In genomic region chr2:215290980-215291599, GRCh38 we compare ENCODE assay signal across 21 cellular contexts.
"Had no signal": no experiment of that assay in that cellular context is flagged by ENCODE, and none has a peak within 500 bp of the region (broad histone marks: within the 10 kb centered on the region; RNA-seq: fewer than 3 reads in every experiment).

No MANE protein-coding gene starts in this region.

- DNase-seq: activated CD4-positive, alpha-beta T cell treated with anti-CD3 and anti-CD28 coated beads, Interleukin-2, amount 10 ng/mL, durations not matched to agents 7 days and 5 days; activated CD8-positive, alpha-beta T cell treated with anti-CD3 and anti-CD28 coated beads, Interleukin-2, amount 10 ng/mL, durations not matched to agents 7 days and 5 days; activated effector memory CD4-positive, alpha-beta T cell treated with Interleukin-2 at 50 U/mL for 16 hours; activated naive CD4-positive, alpha-beta T cell treated with anti-CD3 and anti-CD28 coated beads, Interleukin-2, amount 10 ng/mL, durations not matched to agents 7 days and 5 days; activated T-cell treated with anti-CD3 and anti-CD28 coated beads, Interleukin-2, amount 50 U/mL, for 48 hours; dermis blood vessel endothelial cell; heart left ventricle; immature natural killer cell; mesenchymal stem cell; naive thymus-derived CD4-positive, alpha-beta T cell; stimulated activated CD4-positive, alpha-beta T cell treated with anti-CD3 and anti-CD28 coated beads, Interleukin-12 subunit alpha, Interleukin-12 subunit beta, amount 100 ng/mL, for 4 hours; stimulated activated CD4-positive, alpha-beta T cell treated with anti-CD3 and anti-CD28 coated beads, Interleukin-1b, Interleukin-23, amount 100 ng/mL, for 48 hours; stimulated activated CD8-positive, alpha-beta memory T cell treated with anti-CD3 and anti-CD28 coated beads, Interleukin-4, amount 100 ng/mL, for 48 hours; stimulated activated naive CD4-positive, alpha-beta T cell; T1000; thyroid gland had no signal

- H3K9ac ChIP-seq: neural progenitor cell, parathyroid adenoma had no signal

- H3K27me3 ChIP-seq: cardiac muscle cell, gastroesophageal sphincter, heart left ventricle, neural progenitor cell, thyroid gland had no signal

- H3K4me1 ChIP-seq: gastroesophageal sphincter, heart left ventricle, neural progenitor cell, parathyroid adenoma, thyroid gland had no signal

- H3K79me2 ChIP-seq: parathyroid adenoma had no signal

- H3K27me3 Mint-ChIP-seq: activated CD4-positive, alpha-beta T cell treated with anti-CD3 and anti-CD28 coated beads, Interleukin-2, amount 10 ng/mL, durations not matched to agents 7 days and 5 days had no signal

- H3K36me3 Mint-ChIP-seq: activated naive CD4-positive, alpha-beta T cell treated with anti-CD3 and anti-CD28 coated beads, Interleukin-2, amount 10 ng/mL, durations not matched to agents 7 days and 5 days; immature natural killer cell; neural progenitor cell had no signal

- H3K4me3 ChIP-seq: cardiac muscle cell, gastroesophageal sphincter, heart left ventricle, neural progenitor cell, thyroid gland had no signal

- H3K4me1 Mint-ChIP-seq: activated CD4-positive, alpha-beta T cell treated with anti-CD3 and anti-CD28 coated beads, Interleukin-2, amount 10 ng/mL, durations not matched to agents 7 days and 5 days; activated naive CD4-positive, alpha-beta T cell treated with anti-CD3 and anti-CD28 coated beads, Interleukin-2, amount 10 ng/mL, durations not matched to agents 7 days and 5 days; immature natural killer cell; neural progenitor cell had no signal

- H3K27ac ChIP-seq: cardiac muscle cell, gastroesophageal sphincter, heart left ventricle, neural progenitor cell, parathyroid adenoma, thyroid gland had no signal

- H3K9me3 ChIP-seq: gastroesophageal sphincter, heart left ventricle, thyroid gland had no signal

- ATAC-seq: activated CD4-positive, CD25-positive, alpha-beta regulatory T cell treated with anti-CD3 and anti-CD28 coated beads, Interleukin-2, amount 50 U/mL, for 24 hours; activated CD8-positive, alpha-beta T cell treated with anti-CD3 and anti-CD28 coated beads, Interleukin-2, amount 10 ng/mL, durations not matched to agents 7 days and 5 days; gastroesophageal sphincter; heart left ventricle; naive thymus-derived CD4-positive, alpha-beta T cell had no signal

- H3K27ac Mint-ChIP-seq: activated CD4-positive, alpha-beta T cell treated with anti-CD3 and anti-CD28 coated beads, Interleukin-2, amount 10 ng/mL, durations not matched to agents 7 days and 5 days; activated CD8-positive, alpha-beta T cell treated with anti-CD3 and anti-CD28 coated beads, Interleukin-2, amount 10 ng/mL, durations not matched to agents 7 days and 5 days; activated naive CD4-positive, alpha-beta T cell treated with anti-CD3 and anti-CD28 coated beads, Interleukin-2, amount 10 ng/mL, durations not matched to agents 7 days and 5 days; immature natural killer cell; naive thymus-derived CD4-positive, alpha-beta T cell; neural progenitor cell had no signal

- H3K4me3 Mint-ChIP-seq: activated CD4-positive, alpha-beta T cell treated with anti-CD3 and anti-CD28 coated beads, Interleukin-2, amount 10 ng/mL, durations not matched to agents 7 days and 5 days; activated CD8-positive, alpha-beta T cell treated with anti-CD3 and anti-CD28 coated beads, Interleukin-2, amount 10 ng/mL, durations not matched to agents 7 days and 5 days; activated naive CD4-positive, alpha-beta T cell treated with anti-CD3 and anti-CD28 coated beads, Interleukin-2, amount 10 ng/mL, durations not matched to agents 7 days and 5 days; immature natural killer cell; naive thymus-derived CD4-positive, alpha-beta T cell; neural progenitor cell had no signal

- H3K4me2 ChIP-seq: neural progenitor cell had no signal

- H3K9me3 Mint-ChIP-seq: activated CD4-positive, alpha-beta T cell treated with anti-CD3 and anti-CD28 coated beads, Interleukin-2, amount 10 ng/mL, durations not matched to agents 7 days and 5 days; activated naive CD4-positive, alpha-beta T cell treated with anti-CD3 and anti-CD28 coated beads, Interleukin-2, amount 10 ng/mL, durations not matched to agents 7 days and 5 days; immature natural killer cell; naive thymus-derived CD4-positive, alpha-beta T cell; neural progenitor cell had no signal

- H3K36me3 ChIP-seq: cardiac muscle cell, gastroesophageal sphincter, heart left ventricle, neural progenitor cell, thyroid gland had no signal
